In genomic region chr7:155644178-155644970, GRCh38 we compare ENCODE assay signal across 8 cellular contexts. TPM values are rescaled to one million over a fixed set of nuclear protein-coding genes. Genes with fewer than 3 reads are reported as not detected.
DNase-seq lines count a peak whose midpoint lies in the region; ATAC-seq, FAIRE-seq and TF ChIP-seq lines count a peak whose summit lies in the region.

Gene RBM33 (plus strand): TSS chr7:155644661. CDS start chr7:155644877, 216 bp downstream.

- H3K27ac ChIP-seq in kidney (ENCODE audit: low read depth in 2 of 2, low read length in 2 of 2) = peak within 1 kb of the TSS; percentile 91 to 92

- peaks cover 7 to 9% of the 10 kb centered on the region in 2 donors for H3K4me1 ChIP-seq in kidney (ENCODE audit: control insufficient read depth in 1 of 2, insufficient read depth in 1 of 2, low read depth in 1 of 2, low read length in 2 of 2)

- H3K4me3 ChIP-seq in AG10803 (ENCODE audit: low read length) (peak within 1 kb of the TSS; percentile 96), kidney (ENCODE audit: low read length in 2 of 2) (peak within 1 kb of the TSS; percentile 93 to 98)

- FAIRE-seq in kidney (lab: Jason Lieb, UNC) = no peak

- intact Hi-C loops in kidney (cut with DNase I) = no loop called here

- peaks cover 3 to 9% of the 10 kb centered on the region in 2 donors for H3K9me3 ChIP-seq in kidney (ENCODE audit: control insufficient read depth in 1 of 2, low read length in 2 of 2)

- peak within 1 kb of the TSS; percentile 79 to 91 for H3K9ac ChIP-seq in kidney (ENCODE audit: low read length in 2 of 2)

- peak; percentile 82 for DNase-seq in AG10803 (ENCODE audit: low read depth)
- peak; percentile 53 to 77 for DNase-seq in NCI-H446 (lab: John Stamatoyannopoulos, UW)
- DNase-seq in activated CD4-positive, CD25-positive, alpha-beta regulatory T cell treated with anti-CD3 and anti-CD28 coated beads, Interleukin-2, amount 50 U/mL, for 72 hours = peak; percentile 86
- DNase-seq in cerebellar cortex (ENCODE audit: low spot score) = peak; percentile 86
- peak; percentile 90 for DNase-seq in kidney
- peak; percentile 58 to 74 for DNase-seq in stimulated activated CD4-positive, alpha-beta T cell treated with anti-CD3 and anti-CD28 coated beads, Interleukin-15, amount 100 ng/mL, for 1 hour (ENCODE audit: low read depth in 1 of 2, low spot score in 1 of 2)

- H3K36me3 ChIP-seq in kidney (ENCODE audit: control insufficient read depth in 1 of 2, insufficient read depth in 2 of 2, low read length in 2 of 2) = peaks cover 3 to 14% of the 10 kb centered on the region in 2 donors

- ATAC-seq in GM19025 (IDR thresholded peaks at IDR 0.05; ENCODE audit: low read depth, unreplicated experiment) (peak; percentile 83), HG03280 (IDR thresholded peaks at IDR 0.05; ENCODE audit: unreplicated experiment) (peak; percentile 77)

- TF ChIP-seq CTCF in AG10803 (conservative IDR thresholded peaks at IDR 0.05; ENCODE audit: low read length) (no peak), kidney (IDR thresholded peaks at IDR 0.05; ENCODE audit: borderline replicate concordance, extremely low read depth, insufficient read depth) (no peak)

RNA-seq across cellular contexts. Expression of gene RBM33, which starts in this region (rescaled TPM):
- total RNA-seq in kidney = 78.7 TPM
- 9.8 TPM for polyA plus RNA-seq in kidney (ENCODE audit: insufficient read depth, low read depth, low replicate concordance)

Comparison
In these comparisons a context has a peak if more than half of its experiments do, and no peak if none do; other contexts are left out.
1. Peak in every context shown above with its lines: DNase-seq, ATAC-seq, H3K4me3 ChIP-seq and H3K27ac ChIP-seq.